ENCODE assay signal across 10 cellular contexts in the genomic region with DNA sequence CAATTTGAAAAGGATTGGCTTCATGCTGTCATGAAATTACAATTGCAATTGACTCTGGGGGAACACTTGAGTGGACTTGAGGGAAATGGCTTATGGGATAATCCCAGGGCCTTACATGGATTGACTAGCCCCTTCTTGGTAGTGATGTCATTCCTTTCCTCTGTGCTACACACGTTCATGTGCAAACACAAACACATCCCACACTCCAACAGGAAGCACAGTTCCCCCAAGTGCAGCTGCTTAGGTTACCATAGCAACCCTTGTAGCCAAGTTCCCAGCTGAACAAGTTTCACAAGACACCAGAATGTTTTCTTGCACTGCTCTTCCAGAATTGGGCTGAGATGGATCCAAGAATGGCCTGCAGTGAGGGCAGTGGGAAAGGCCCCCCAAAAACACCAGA.
A peak's percentile ranks its signal among the peaks of the same experiment; 100 is the strongest.
DNase-seq lines count a peak whose midpoint lies in the region; ATAC-seq, FAIRE-seq and TF ChIP-seq lines count a peak whose summit lies in the region.
"Had no signal": no experiment of that assay in that cellular context is flagged by ENCODE, and none has a peak within 500 bp of the region (broad histone marks: within the 10 kb centered on the region; RNA-seq: fewer than 3 reads in every experiment).

No MANE protein-coding gene starts in this region.

- peak; percentile 82 for DNase-seq in Ammon's horn (ENCODE audit: low spot score)
- peak; percentile 95 for DNase-seq in LHCN-M2 (ENCODE audit: low read depth)
- peak; percentile 17 for DNase-seq in bronchial epithelial cell (ENCODE audit: low read depth)
- DNase-seq in mucosa of descending colon, result peak in 1 of 3 donors; percentile 23
- DNase-seq in cerebellar nuclear complex (lab: John Stamatoyannopoulos, UW), result no peak
- no peak for DNase-seq in HFFc6
- no peak for DNase-seq in activated CD4-positive, alpha-beta T cell treated with anti-CD3 and anti-CD28 coated beads for 1 hour
- DNase-seq: activated B cell treated with CpG ODN at 0.5 μM for 24 hours, natural killer cell had no signal

- no peaks in the 10 kb centered on the region; the same call in 1 of the 2 replicates for H3K27me3 Mint-ChIP-seq in HFFc6 (ENCODE audit: insufficient read depth)

- H3K36me3 ChIP-seq in bronchial epithelial cell (ENCODE audit: control insufficient read depth, insufficient read depth, low read length) (no peaks in the 10 kb centered on the region), mucosa of descending colon (ENCODE audit: low read depth) (no peaks in the 10 kb centered on the region)

- ATAC-seq in mucosa of descending colon, result peak; percentile 75
- no peak for ATAC-seq in HG02798 (IDR thresholded peaks at IDR 0.05; ENCODE audit: poor library complexity, unreplicated experiment)
- ATAC-seq: natural killer cell had no signal

- no peak for TF ChIP-seq CTCF in bronchial epithelial cell (IDR thresholded peaks at IDR 0.05; ENCODE audit: insufficient read depth, low read length, severe bottlenecking)
- TF ChIP-seq CTCF in mucosa of descending colon (IDR thresholded peaks at IDR 0.05), result no peak
- TF ChIP-seq CTCF in HFFc6 (IDR thresholded peaks at IDR 0.05), result no peak

- no peaks in the 10 kb centered on the region; the same call in 1 of the 2 replicates for H3K36me3 Mint-ChIP-seq in HFFc6 (ENCODE audit: low read depth)
- H3K36me3 Mint-ChIP-seq: natural killer cell had no signal

- no peaks in the 10 kb centered on the region for H3K9me3 ChIP-seq in mucosa of descending colon

- H3K9me3 Mint-ChIP-seq in HFFc6, result peaks cover 42% of the 10 kb centered on the region
- H3K9me3 Mint-ChIP-seq: activated B cell treated with CpG ODN at 0.5 μM for 24 hours, natural killer cell had no signal

- peak; percentile 76 for FAIRE-seq in bronchial epithelial cell (lab: Jason Lieb, UNC)

- no peak overlapping the region for H3K27ac Mint-ChIP-seq in HFFc6
- H3K27ac Mint-ChIP-seq: activated B cell treated with CpG ODN at 0.5 μM for 24 hours, natural killer cell had no signal

- no peaks in the 10 kb centered on the region for H3K4me1 ChIP-seq in mucosa of descending colon (ENCODE audit: low read depth)

- H3K4me3 Mint-ChIP-seq in HFFc6, result no peak overlapping the region
- H3K4me3 Mint-ChIP-seq: activated B cell treated with CpG ODN at 0.5 μM for 24 hours, natural killer cell had no signal

- no peaks in the 10 kb centered on the region for H3K4me1 Mint-ChIP-seq in HFFc6 (ENCODE audit: low read depth)
- H3K4me1 Mint-ChIP-seq: natural killer cell had no signal

- H3K4me3 ChIP-seq in bronchial epithelial cell (ENCODE audit: low read depth, low read length) (no peak overlapping the region), mucosa of descending colon (no peak overlapping the region)

- no peaks in the 10 kb centered on the region for H3K27me3 ChIP-seq in bronchial epithelial cell (ENCODE audit: control insufficient read depth, insufficient read depth, low read length)

- intact Hi-C loops in mucosa of descending colon (cut with DNase I, micrococcal nuclease), result no loop called here

Comparison
In these comparisons a context has a peak if more than half of its experiments do, and no peak if none do; other contexts are left out.
1. DNase-seq: peak in Ammon's horn (single experiment), LHCN-M2 (single experiment) and bronchial epithelial cell (single experiment); none in cerebellar nuclear complex (0 of 2), HFFc6 (single experiment) and activated CD4-positive, alpha-beta T cell treated with anti-CD3 and anti-CD28 coated beads for 1 hour (single experiment).